Comparison of ENCODE assay signal across 8 cellular contexts in the genomic region with DNA sequence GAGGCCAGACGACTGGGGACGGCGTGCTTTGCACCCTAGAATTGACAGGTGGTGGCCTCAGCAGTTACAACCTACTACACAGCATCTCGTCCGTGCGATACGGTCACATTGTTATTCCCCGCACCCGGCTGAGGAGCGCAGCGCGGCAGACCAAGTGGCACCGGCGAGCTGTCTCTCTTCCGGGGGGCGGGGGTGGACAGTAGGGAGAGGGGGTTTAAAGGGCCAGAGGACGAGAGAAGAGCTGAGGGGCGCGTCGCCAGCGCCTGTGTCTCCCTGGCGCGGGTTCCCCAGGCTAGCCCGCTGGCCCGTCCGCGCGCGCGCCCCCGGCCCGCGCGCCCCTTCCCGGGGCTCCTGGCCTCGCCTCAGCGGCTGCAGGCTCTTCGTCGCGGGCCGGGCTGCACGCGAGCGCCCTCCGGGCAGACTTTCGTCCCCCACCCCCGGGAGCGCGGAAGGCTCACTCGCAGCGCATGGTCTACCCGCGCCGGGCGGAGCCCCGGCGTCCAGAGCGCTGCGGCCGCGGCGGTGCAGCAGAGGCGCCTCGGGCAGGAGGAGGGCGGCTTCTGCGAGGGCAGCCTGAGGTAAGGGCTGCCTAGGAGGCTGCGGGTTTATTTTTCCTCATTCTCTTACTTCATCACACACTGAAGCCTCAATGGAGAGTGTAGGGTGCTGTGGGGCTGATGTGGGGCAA. TPM values are rescaled to one million over a fixed set of nuclear protein-coding genes. Genes with fewer than 3 reads are reported as not detected.
DNase-seq lines count a peak whose midpoint lies in the region; ATAC-seq and TF ChIP-seq lines count a peak whose summit lies in the region.

A gene (plus strand): TSS at position 225 of the 688 bp plus-strand sequence.

- peak within 1 kb of the TSS; percentile 73 for H3K18ac ChIP-seq in neuronal stem cell (ENCODE audit: low read length)

- CTCF ChIA-PET in PC-3 (lab: Charles Lee) = no interaction called here

- no peak within 1 kb of the TSS for H2BK15ac ChIP-seq in neuronal stem cell (ENCODE audit: low read length)

- peaks cover 16% of the 10 kb centered on the region; the same call in 1 of the 2 replicates for H3K27me3 ChIP-seq in PC-3 (ENCODE audit: low read length)
- peaks cover 5 to 62% (median 33%) of the 10 kb centered on the region in 3 experiments for H3K27me3 ChIP-seq in neuronal stem cell (ENCODE audit: control insufficient read depth in 3 of 3, insufficient read depth in 3 of 3, low read depth in 1 of 3, low read length in 3 of 3)

- H3K79me2 ChIP-seq in PC-3 (ENCODE audit: low read length) = no peaks in the 10 kb centered on the region

- H3K9ac ChIP-seq in PC-3 (ENCODE audit: low read length) (no peak within 1 kb of the TSS), neuronal stem cell (ENCODE audit: low read depth, low read length, poor library complexity) (peak within 1 kb of the TSS; percentile 27)

- no peak within 1 kb of the TSS for H2AK5ac ChIP-seq in neuronal stem cell (ENCODE audit: low read depth, low read length)

- H3K4me2 ChIP-seq in PC-3 (ENCODE audit: low read length) = 0 out of 2 replicates have a peak within 1 kb of the TSS, but pooled peaks have one; percentile 7
- peak within 1 kb of the TSS; percentile 74 for H3K4me2 ChIP-seq in neuronal stem cell (ENCODE audit: insufficient read depth, low read length, poor library complexity, severe bottlenecking)

- H2BK120ac ChIP-seq in neuronal stem cell (ENCODE audit: low read depth, low read length) = no peak within 1 kb of the TSS

- no peak within 1 kb of the TSS for H3K4me3 ChIP-seq in PC-3 (ENCODE audit: low read length)
- H3K4me3 ChIP-seq in neuronal stem cell (ENCODE audit: low read length in 2 of 2) = peak within 1 kb of the TSS; percentile 45 to 78

- peak within 1 kb of the TSS; percentile 47 for H3K14ac ChIP-seq in neuronal stem cell (ENCODE audit: low read length)

- no peak within 1 kb of the TSS for H2BK5ac ChIP-seq in neuronal stem cell (ENCODE audit: low read length)

- H4K8ac ChIP-seq in neuronal stem cell (ENCODE audit: low read depth, low read length) = no peak within 1 kb of the TSS

- H3K4me1 ChIP-seq in PC-3 (ENCODE audit: insufficient read depth, low read length) (no peaks in the 10 kb centered on the region), neuronal stem cell (ENCODE audit: control insufficient read depth in 2 of 2, insufficient read depth in 1 of 2, low read depth in 1 of 2, low read length in 2 of 2) (peaks cover 0 to 1% of the 10 kb centered on the region in 2 donors)

- DNase-seq in NCI-H524 (lab: John Stamatoyannopoulos, UW) = peak; percentile 17 to 58
- DNase-seq in NCI-H524 treated with DMSO at 0.1 percent for 48 hours (lab: John Stamatoyannopoulos, UW) = no peak
- DNase-seq in PC-3 = no peak
- DNase-seq in fibroblast of peridontal ligament (ENCODE audit: extremely low read depth) = peak; percentile 42
- DNase-seq in neuronal stem cell (ENCODE audit: low spot score) = peak; percentile 52
- no peak for DNase-seq in OCI-M2 (lab: John Stamatoyannopoulos, UW; ENCODE audit: unreplicated experiment)

- H4K91ac ChIP-seq in neuronal stem cell (ENCODE audit: low read depth, low read length, poor library complexity) = no peak within 1 kb of the TSS

- H2BK12ac ChIP-seq in neuronal stem cell (ENCODE audit: low read length) = no peak within 1 kb of the TSS

- POLR2A ChIA-PET in PC-3 (lab: Charles Lee; ENCODE audit: unreplicated experiment) = no interaction called here

- ATAC-seq in PC-3 = no peak
- no peak for ATAC-seq in GM19467 (IDR thresholded peaks at IDR 0.05; ENCODE audit: unreplicated experiment)
- no peak for ATAC-seq in GM21447 (IDR thresholded peaks at IDR 0.05; ENCODE audit: unreplicated experiment)

- WGBS in neuronal stem cell (ENCODE audit: extremely low coverage in 2 of 2, insufficient read length in 2 of 2, insufficient replicate concordance in 1 of 2), 2 donors = no CpG with 5 or more reads among the region's 67 CpGs

- no peak within 1 kb of the TSS for H3K4ac ChIP-seq in neuronal stem cell (ENCODE audit: low read length)

- no peaks in the 10 kb centered on the region for H4K20me1 ChIP-seq in PC-3 (ENCODE audit: low read length)

- no peak within 1 kb of the TSS for H3K27ac ChIP-seq in PC-3 (ENCODE audit: low read length)
- H3K27ac ChIP-seq in neuronal stem cell (replicated peaks; ENCODE audit: low read length) = no peak within 1 kb of the TSS

- H3F3A ChIP-seq in PC-3 (ENCODE audit: low read length, unreplicated experiment) = no peaks in the 10 kb centered on the region

- H2AFZ ChIP-seq in PC-3 (ENCODE audit: low read length) (no peak within 1 kb of the TSS), neuronal stem cell (ENCODE audit: low read length) (peak within 1 kb of the TSS; percentile 95)

- H3K9me2 ChIP-seq in PC-3 (replicated peaks; ENCODE audit: low read length) = no peaks in the 10 kb centered on the region

- BruUV-seq in PC-3 (replicated peaks; lab: Mats Ljungman, UMichigan) = no TSS peak

- intact Hi-C loops in PC-3 (cut with micrococcal nuclease) = no loop called here

- no peak within 1 kb of the TSS for H3K23ac ChIP-seq in neuronal stem cell (ENCODE audit: low read depth, low read length, poor library complexity)

- TF ChIP-seq CTCF in PC-3 (conservative IDR thresholded peaks at IDR 0.05; ENCODE audit: low read depth, low read length) = no peak

- H3K9me3 ChIP-seq in PC-3 (ENCODE audit: low read length) (no peaks in the 10 kb centered on the region), neuronal stem cell (replicated peaks in 1 of 2; ENCODE audit: control insufficient read depth in 2 of 2, insufficient read depth in 1 of 2, low read depth in 1 of 2, low read length in 2 of 2) (no peaks in the 10 kb centered on the region)

- no peaks in the 10 kb centered on the region for H3K36me3 ChIP-seq in PC-3 (ENCODE audit: low read depth, low read length)
- H3K36me3 ChIP-seq in neuronal stem cell (replicated peaks in 1 of 2; ENCODE audit: control insufficient read depth in 2 of 2, insufficient read depth in 2 of 2, low read length in 2 of 2) = no peaks in the 10 kb centered on the region

- H3K79me1 ChIP-seq in neuronal stem cell (ENCODE audit: low read depth, low read length) = no peaks in the 10 kb centered on the region

RNA-seq across cellular contexts. Expression of the gene that starts here (rescaled TPM):
- 1.4 and 1.7 TPM in 2 replicates for total RNA-seq in PC-3 (2014; rRNA removed)
- polyA plus RNA-seq in neuronal stem cell (2013, experiment 1 of 2) = 6.2 TPM
- 5.7 TPM for polyA plus RNA-seq in neuronal stem cell (2013, experiment 2 of 2)

Comparison
In these comparisons a context has a peak if more than half of its experiments do, and no peak if none do; other contexts are left out.
1. DNase-seq: peak in NCI-H524 (2 of 2), fibroblast of peridontal ligament (single experiment) and neuronal stem cell (single experiment); none in NCI-H524 treated with DMSO at 0.1 percent for 48 hours (single experiment), PC-3 (single experiment) and OCI-M2 (single experiment).